Comparison of ENCODE assay signal across 25 cellular contexts in genomic region chr3:134607054-134608022, GRCh38. TPM values are rescaled to one million over a fixed set of nuclear protein-coding genes. Genes with fewer than 3 reads are reported as not detected.
A peak's percentile ranks its signal among the peaks of the same experiment; 100 is the strongest.
DNase-seq lines count a peak whose midpoint lies in the region; ATAC-seq and TF ChIP-seq lines count a peak whose summit lies in the region.
"Had no signal": no experiment of that assay in that cellular context is flagged by ENCODE, and none has a peak within 500 bp of the region (broad histone marks: within the 10 kb centered on the region; RNA-seq: fewer than 3 reads in every experiment).

No MANE protein-coding gene starts in this region.

- peaks cover 22% of the 10 kb centered on the region for H3K27me3 Mint-ChIP-seq in chondrocyte (ENCODE audit: low read depth)

- no peaks in the 10 kb centered on the region for H3K36me3 Mint-ChIP-seq in chondrocyte (ENCODE audit: low read depth)
- H3K36me3 Mint-ChIP-seq: CD8-positive, alpha-beta T cell had no signal

- H3K9me3 ChIP-seq in BLaER1 = no peaks in the 10 kb centered on the region

- peak; percentile 91 to 92 for DNase-seq in Kasumi-1 (lab: John Stamatoyannopoulos, UW)
- peak; percentile 75 for DNase-seq in chondrocyte (ENCODE audit: low spot score)
- DNase-seq in left lobe of liver (ENCODE audit: low spot score) = peak; percentile 53
- DNase-seq in NCI-H748 treated with DMSO at 0.1 percent for 48 hours (lab: John Stamatoyannopoulos, UW) = no peak
- DNase-seq in cerebellar cortex (ENCODE audit: low spot score) = no peak
- DNase-seq in NCI-H1930 (lab: John Stamatoyannopoulos, UW) = no peak
- DNase-seq in T1000 (lab: John Stamatoyannopoulos, UW) = no peak
- DNase-seq: activated B cell treated with CpG ODN at 0.5 μM for 24 hours; activated CD4-positive, alpha-beta T cell treated with anti-CD3 and anti-CD28 coated beads, Interleukin-2, amount 50 U/mL, for 4 hours; activated effector memory CD4-positive, alpha-beta T cell treated with anti-CD3 and anti-CD28 coated beads, Interleukin-2, amount 50 U/mL, for 16 hours; activated naive CD8-positive, alpha-beta T cell treated with anti-CD3 and anti-CD28 coated beads, Interleukin-2, amount 50 U/mL, for 24 hours; CD8-positive, alpha-beta T cell; DMS153; H7; kidney glomerular epithelial cell; MV-4-11; NCI-H187 treated with DMSO at 0.1 percent for 48 hours; NCI-H226; nucleus accumbens; stimulated activated CD4-positive, alpha-beta T cell treated with anti-CD3 and anti-CD28 coated beads, Interleukin-4, amount 100 ng/mL, for 1 hour; stimulated activated naive CD4-positive, alpha-beta T cell treated with Interleukin-2 at 50 U/mL for 16 hours had no signal

- H3K4me2 ChIP-seq in BLaER1 = peak overlapping the region; percentile 62

- H3K9ac ChIP-seq in BLaER1 = no peak overlapping the region

- no peaks in the 10 kb centered on the region for H3K27me3 ChIP-seq in BLaER1

- H3K4me1 Mint-ChIP-seq in chondrocyte (ENCODE audit: low read depth) = no peaks in the 10 kb centered on the region
- H3K4me1 Mint-ChIP-seq: activated B cell treated with CpG ODN at 0.5 μM for 24 hours; activated naive CD8-positive, alpha-beta T cell treated with anti-CD3 and anti-CD28 coated beads, Interleukin-2, amount 50 U/mL, for 24 hours had no signal

- peak; percentile 75 for ATAC-seq in left lobe of liver
- ATAC-seq: activated naive CD8-positive, alpha-beta T cell treated with anti-CD3 and anti-CD28 coated beads, Interleukin-2, amount 50 U/mL, for 24 hours; CD8-positive, alpha-beta T cell had no signal

- peaks cover 51% of the 10 kb centered on the region for H3K4me1 ChIP-seq in BLaER1

- H3K4me3 Mint-ChIP-seq in chondrocyte (ENCODE audit: unreplicated experiment) = no peak overlapping the region
- H3K4me3 Mint-ChIP-seq: activated B cell treated with CpG ODN at 0.5 μM for 24 hours; activated naive CD8-positive, alpha-beta T cell treated with anti-CD3 and anti-CD28 coated beads, Interleukin-2, amount 50 U/mL, for 24 hours; CD8-positive, alpha-beta T cell had no signal

- H3K36me3 ChIP-seq in BLaER1 = no peaks in the 10 kb centered on the region

- no peak overlapping the region for H3K27ac Mint-ChIP-seq in chondrocyte (ENCODE audit: unreplicated experiment)
- H3K27ac Mint-ChIP-seq: activated B cell treated with CpG ODN at 0.5 μM for 24 hours; activated naive CD8-positive, alpha-beta T cell treated with anti-CD3 and anti-CD28 coated beads, Interleukin-2, amount 50 U/mL, for 24 hours; CD8-positive, alpha-beta T cell had no signal

- peak overlapping the region; percentile 10; the same call in 1 of the 2 replicates for H3K27ac ChIP-seq in BLaER1

- no peaks in the 10 kb centered on the region for H3K9me3 Mint-ChIP-seq in chondrocyte (ENCODE audit: low read depth)
- H3K9me3 Mint-ChIP-seq: activated B cell treated with CpG ODN at 0.5 μM for 24 hours; activated naive CD8-positive, alpha-beta T cell treated with anti-CD3 and anti-CD28 coated beads, Interleukin-2, amount 50 U/mL, for 24 hours; CD8-positive, alpha-beta T cell had no signal

- TF ChIP-seq CTCF in chondrocyte (IDR thresholded peaks at IDR 0.05) = no peak

- peaks cover 5% of the 10 kb centered on the region; the same call in 1 of the 2 replicates for H4K20me1 ChIP-seq in BLaER1

- no peak overlapping the region for H3K4me3 ChIP-seq in BLaER1

RNA-seq across cellular contexts. Expression of gene KY, which starts 43.5 kb away (rescaled TPM):
- total RNA-seq in chondrocyte = 0.12 to 0.18 TPM in 2 of 3 replicates, not detected in the other
- total RNA-seq in left lobe of liver = not detected
- total RNA-seq: activated B cell treated with CpG ODN at 0.5 μM for 24 hours; bronchial epithelial cell; CD8-positive, alpha-beta T cell; dermis microvascular lymphatic vessel endothelial cell; SK-MEL-5 had no signal

Comparison
In these comparisons a context has a peak if more than half of its experiments do, and no peak if none do; other contexts are left out.
1. DNase-seq: peak in Kasumi-1 (2 of 2), chondrocyte (single experiment) and left lobe of liver (single experiment); none in NCI-H748 treated with DMSO at 0.1 percent for 48 hours (single experiment), cerebellar cortex (single experiment), NCI-H1930 (0 of 2) and T1000 (single experiment).